In the genomic region with DNA sequence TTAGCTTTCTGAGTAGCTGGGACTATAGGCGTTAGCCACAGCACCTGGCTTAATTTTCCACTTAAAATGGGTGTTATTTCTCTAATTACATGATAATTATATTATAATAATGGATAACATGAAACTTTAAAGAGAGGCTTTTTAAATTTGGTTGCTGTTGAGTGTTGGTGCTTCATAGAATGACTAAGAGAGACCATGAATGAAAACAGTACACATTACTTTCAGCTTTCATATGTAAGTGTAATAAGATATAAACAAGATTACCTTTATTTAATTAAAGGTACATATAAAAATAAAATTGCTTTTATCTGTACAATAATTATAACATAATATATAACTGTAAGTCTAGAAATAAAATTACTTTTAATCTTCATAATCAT, we compare ENCODE assay signal across 24 cellular contexts.
DNase-seq lines count a peak whose midpoint lies in the region; ATAC-seq and FAIRE-seq lines count a peak whose summit lies in the region.
"Had no signal": no experiment of that assay in that cellular context is flagged by ENCODE, and none has a peak within 500 bp of the region (broad histone marks: within the 10 kb centered on the region; RNA-seq: fewer than 3 reads in every experiment).

No MANE protein-coding gene starts in this region.

- peaks cover 45% of the 10 kb centered on the region for H3K4me1 ChIP-seq in SJSA1 (replicated peaks)
- peaks cover 0 to 6% of the 10 kb centered on the region in 2 donors for H3K4me1 ChIP-seq in small intestine (ENCODE audit: control insufficient read depth in 2 of 2, insufficient read depth in 1 of 2, low read depth in 1 of 2, low read length in 1 of 2)
- no peaks in the 10 kb centered on the region for H3K4me1 ChIP-seq in mesenchymal stem cell (ENCODE audit: control insufficient read depth, insufficient read depth, low read depth, low read length)

- H3K79me1 ChIP-seq in mesenchymal stem cell (replicated peaks; ENCODE audit: low read length, poor library complexity, severe bottlenecking), result peaks cover 13% of the 10 kb centered on the region

- no peaks in the 10 kb centered on the region for H3K27me3 Mint-ChIP-seq in activated CD4-positive, alpha-beta T cell treated with anti-CD3 and anti-CD28 coated beads for 36 hours
- H3K27me3 Mint-ChIP-seq: activated CD8-positive, alpha-beta memory T cell treated with anti-CD3 and anti-CD28 coated beads, Interleukin-2, amount 10 ng/mL, durations not matched to agents 7 days and 5 days; activated naive CD8-positive, alpha-beta T cell; B cell; CD8-positive, alpha-beta memory T cell; memory B cell had no signal

- H3K4me3 ChIP-seq in SJSA1, result no peak overlapping the region
- no peak overlapping the region for H3K4me3 ChIP-seq in small intestine (ENCODE audit: low read depth in 1 of 2, low read length in 2 of 2)
- no peak overlapping the region for H3K4me3 ChIP-seq in mesenchymal stem cell (ENCODE audit: insufficient read depth in 1 of 2, low read depth in 1 of 2, low read length in 2 of 2)
- H3K4me3 ChIP-seq: heart left ventricle, MG63 had no signal

- H3K14ac ChIP-seq in mesenchymal stem cell (ENCODE audit: low read length in 2 of 2), result no peak overlapping the region

- H3K27ac ChIP-seq in SJSA1, result peak overlapping the region; percentile 9; the same call in 1 of the 2 replicates
- H3K27ac ChIP-seq in small intestine (ENCODE audit: low read depth in 1 of 2, low read length in 1 of 2), result no peak overlapping the region
- H3K27ac ChIP-seq in mesenchymal stem cell (ENCODE audit: low read length, poor library complexity, severe bottlenecking), result no peak overlapping the region
- H3K27ac ChIP-seq: heart left ventricle had no signal

- H3K36me3 ChIP-seq in SJSA1 (0 out of 2 replicates have a peak, but pooled peaks cover 4% of the 10 kb centered on the region), small intestine (ENCODE audit: control insufficient read depth in 2 of 2, insufficient read depth in 2 of 2, low read length in 2 of 2) (no peaks in the 10 kb centered on the region), mesenchymal stem cell (ENCODE audit: control insufficient read depth in 1 of 2, insufficient read depth in 2 of 2, low read depth in 1 of 2, low read length in 2 of 2) (no peaks in the 10 kb centered on the region)
- H3K36me3 ChIP-seq: heart left ventricle, MG63 had no signal

- no peaks in the 10 kb centered on the region for H3K9me3 ChIP-seq in SJSA1 (replicated peaks)
- no peaks in the 10 kb centered on the region for H3K9me3 ChIP-seq in small intestine (ENCODE audit: control insufficient read depth, low read depth)
- H3K9me3 ChIP-seq in mesenchymal stem cell (ENCODE audit: control insufficient read depth, low read length), result no peaks in the 10 kb centered on the region
- H3K9me3 ChIP-seq: heart left ventricle, MG63 had no signal

- H2AFZ ChIP-seq in mesenchymal stem cell (ENCODE audit: low read depth, low read length), result no peak overlapping the region

- H3K18ac ChIP-seq in mesenchymal stem cell (ENCODE audit: low read depth in 1 of 2, low read length in 2 of 2), result no peak overlapping the region

- intact Hi-C loops in activated CD4-positive, alpha-beta T cell treated with anti-CD3 and anti-CD28 coated beads for 36 hours (cut with DNase I, micrococcal nuclease), result loop anchor here (1.0 to 5.0 kb wide), 3 partner anchors 82 to 152 kb away; a partner anchor contains a TSS

- no peak overlapping the region for H3K23ac ChIP-seq in mesenchymal stem cell (ENCODE audit: low read length in 2 of 2)

- H3K9ac ChIP-seq in mesenchymal stem cell (ENCODE audit: low read length), result no peak overlapping the region

- 92 to 95% (median 93%) methylated on average over 1 of the region's 1 CpG for WGBS in small intestine, 3 donors
- WGBS in mesenchymal stem cell, result 80% methylated on average over 1 of the region's 1 CpG

- H2BK15ac ChIP-seq in mesenchymal stem cell (ENCODE audit: low read depth, poor library complexity, severe bottlenecking), result no peak overlapping the region

- H2BK12ac ChIP-seq in mesenchymal stem cell (ENCODE audit: low read length in 2 of 2), result no peak overlapping the region

- CTCF ChIA-PET in activated CD4-positive, alpha-beta T cell treated with anti-CD3 and anti-CD28 coated beads for 36 hours (lab: Charles Lee), result no interaction called here

- peak; percentile 32 for ATAC-seq in activated CD4-positive, alpha-beta T cell treated with anti-CD3 and anti-CD28 coated beads for 36 hours
- ATAC-seq in HG02678 (IDR thresholded peaks at IDR 0.05; ENCODE audit: unreplicated experiment), result peak; percentile 14
- ATAC-seq: heart left ventricle, left colon had no signal

- H3K27me3 ChIP-seq in SJSA1 (replicated peaks) (no peaks in the 10 kb centered on the region), small intestine (ENCODE audit: control insufficient read depth in 2 of 2, insufficient read depth in 2 of 2, low read length in 2 of 2) (no peaks in the 10 kb centered on the region), mesenchymal stem cell (ENCODE audit: control insufficient read depth in 1 of 2, insufficient read depth in 1 of 2, low read length in 2 of 2) (no peaks in the 10 kb centered on the region)
- H3K27me3 ChIP-seq: heart left ventricle, MG63 had no signal

- no peak overlapping the region for H3K27ac Mint-ChIP-seq in activated CD4-positive, alpha-beta T cell treated with anti-CD3 and anti-CD28 coated beads for 36 hours
- H3K27ac Mint-ChIP-seq: activated CD8-positive, alpha-beta memory T cell treated with anti-CD3 and anti-CD28 coated beads, Interleukin-2, amount 10 ng/mL, durations not matched to agents 7 days and 5 days; B cell; memory B cell; T-helper 1 cell treated with Interleukin-12 subunit alpha and Interleukin-12 subunit beta and Interleukin-4 antibody, amounts not matched to agents 30 μg/mL and 1 μg/mL, for 36 hours had no signal

- no peak overlapping the region for H4K91ac ChIP-seq in mesenchymal stem cell (ENCODE audit: low read length)

- H4K8ac ChIP-seq in mesenchymal stem cell (ENCODE audit: low read length), result no peak overlapping the region

- POLR2A ChIA-PET in activated CD4-positive, alpha-beta T cell treated with anti-CD3 and anti-CD28 coated beads for 36 hours (lab: Charles Lee), result no interaction called here

- no peak for DNase-seq in activated CD4-positive, alpha-beta T cell treated with anti-CD3 and anti-CD28 coated beads for 36 hours
- no peak for DNase-seq in activated CD4-positive, alpha-beta T cell treated with anti-CD3 and anti-CD28 coated beads for 1 hour
- no peak for DNase-seq in SJSA1 (ENCODE audit: low read depth in 1 of 2, low spot score in 2 of 2)
- DNase-seq in small intestine, result no peak
- no peak for DNase-seq in mesenchymal stem cell
- no peak for DNase-seq in amygdala (lab: John Stamatoyannopoulos, UW)
- DNase-seq in amniotic stem cell (lab: John Stamatoyannopoulos, UW), result no peak
- DNase-seq: activated CD4-positive, alpha-beta T cell treated with anti-CD3 and anti-CD28 coated beads for 48 hours; activated CD8-positive, alpha-beta memory T cell treated with anti-CD3 and anti-CD28 coated beads, Interleukin-2, amount 10 ng/mL, durations not matched to agents 7 days and 5 days; CD8-positive, alpha-beta memory T cell; cerebellar nuclear complex; DMS153; heart left ventricle; KBM-7; left colon; MG63; NCI-H1417 treated with DMSO at 0.1 percent for 48 hours; NCI-H510A treated with DMSO at 0.1 percent for 48 hours; trophoblast cell had no signal

- H3K4ac ChIP-seq in mesenchymal stem cell (ENCODE audit: low read depth in 1 of 2, low read length in 2 of 2), result no peak overlapping the region

- H3K4me3 Mint-ChIP-seq in activated CD4-positive, alpha-beta T cell treated with anti-CD3 and anti-CD28 coated beads for 36 hours, result no peak overlapping the region
- H3K4me3 Mint-ChIP-seq: activated CD8-positive, alpha-beta memory T cell treated with anti-CD3 and anti-CD28 coated beads, Interleukin-2, amount 10 ng/mL, durations not matched to agents 7 days and 5 days; activated naive CD8-positive, alpha-beta T cell; B cell; CD8-positive, alpha-beta memory T cell; memory B cell; T-helper 1 cell treated with Interleukin-12 subunit alpha and Interleukin-12 subunit beta and Interleukin-4 antibody, amounts not matched to agents 30 μg/mL and 1 μg/mL, for 36 hours had no signal

- no peak overlapping the region for H2BK5ac ChIP-seq in mesenchymal stem cell (ENCODE audit: low read depth, low read length, poor library complexity, severe bottlenecking)

- H2AK5ac ChIP-seq in mesenchymal stem cell (ENCODE audit: low read length, severe bottlenecking), result no peak overlapping the region

- H3K36me3 Mint-ChIP-seq in activated CD4-positive, alpha-beta T cell treated with anti-CD3 and anti-CD28 coated beads for 36 hours (ENCODE audit: low read depth), result peaks cover 6% of the 10 kb centered on the region

- peaks cover 48% of the 10 kb centered on the region for H3K4me1 Mint-ChIP-seq in activated CD4-positive, alpha-beta T cell treated with anti-CD3 and anti-CD28 coated beads for 36 hours

- FAIRE-seq in small intestine (lab: Jason Lieb, UNC), result peak; percentile 53

- H3K9me3 Mint-ChIP-seq in activated CD4-positive, alpha-beta T cell treated with anti-CD3 and anti-CD28 coated beads for 36 hours (ENCODE audit: low read depth), result no peaks in the 10 kb centered on the region

- H2BK120ac ChIP-seq in mesenchymal stem cell (ENCODE audit: low read depth, low read length), result no peak overlapping the region

- H3K4me2 ChIP-seq in mesenchymal stem cell (ENCODE audit: low read length, poor library complexity, severe bottlenecking), result no peak overlapping the region
